ENCODE assay signal across 1 cellular context in the genomic region with DNA sequence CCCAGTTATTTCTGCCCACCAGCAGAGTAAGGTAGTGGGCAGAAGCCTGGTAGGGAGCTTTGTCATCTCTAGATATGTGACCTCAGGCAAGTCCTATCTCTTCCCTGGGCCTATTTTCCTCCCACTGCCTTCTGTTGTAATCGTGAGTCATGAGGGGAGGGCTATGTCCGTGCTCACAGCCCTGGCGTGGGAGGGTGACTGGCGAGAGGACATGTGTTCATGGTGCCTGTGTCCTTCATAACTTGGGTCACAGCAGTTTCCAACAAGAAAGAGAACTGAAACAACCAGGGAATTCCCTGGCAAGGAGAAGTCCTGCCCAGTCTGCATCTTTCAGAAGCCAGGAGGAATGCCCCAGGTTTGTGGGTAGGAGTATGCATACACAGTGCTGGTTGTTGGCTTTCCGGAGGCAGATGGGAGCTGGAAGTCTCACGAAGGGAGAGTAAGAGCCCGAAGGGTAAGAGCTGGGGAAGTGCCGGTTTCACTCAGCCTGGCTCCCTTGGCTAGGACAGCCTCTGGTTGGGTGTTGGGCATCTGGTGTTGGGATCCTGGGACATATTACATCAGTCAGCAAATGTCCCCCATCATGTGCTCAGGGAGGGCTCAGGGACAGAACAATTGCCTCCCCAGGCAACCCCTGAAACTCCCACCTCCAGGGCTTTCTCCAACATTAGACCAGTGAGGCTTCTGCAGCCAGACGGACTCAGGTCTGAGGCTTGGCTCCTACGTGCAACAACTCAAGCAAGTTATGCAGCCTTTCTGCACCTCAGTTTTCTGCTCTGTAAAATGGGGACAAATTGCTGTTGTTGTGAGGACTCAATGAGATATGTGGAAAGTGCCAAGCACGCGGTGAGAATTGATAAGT.
TF ChIP-seq lines count a peak whose summit lies in the region.

No MANE protein-coding gene starts in this region.

TF ChIP-seq in GM12878, 131 proteins besides CTCF, POLR2A, EP300 and RAD21 (continued from another document):
- peak; percentile 41; the same call in 1 of the 2 replicates for TF ChIP-seq LARP7 (IDR thresholded peaks at IDR 0.05)
- no peak for TF ChIP-seq NR2C1 (IDR thresholded peaks at IDR 0.05)
- TF ChIP-seq SP1 (IDR thresholded peaks at IDR 0.05; ENCODE audit: low read depth, low read length) = no peak
- TF ChIP-seq, protein P1, sequence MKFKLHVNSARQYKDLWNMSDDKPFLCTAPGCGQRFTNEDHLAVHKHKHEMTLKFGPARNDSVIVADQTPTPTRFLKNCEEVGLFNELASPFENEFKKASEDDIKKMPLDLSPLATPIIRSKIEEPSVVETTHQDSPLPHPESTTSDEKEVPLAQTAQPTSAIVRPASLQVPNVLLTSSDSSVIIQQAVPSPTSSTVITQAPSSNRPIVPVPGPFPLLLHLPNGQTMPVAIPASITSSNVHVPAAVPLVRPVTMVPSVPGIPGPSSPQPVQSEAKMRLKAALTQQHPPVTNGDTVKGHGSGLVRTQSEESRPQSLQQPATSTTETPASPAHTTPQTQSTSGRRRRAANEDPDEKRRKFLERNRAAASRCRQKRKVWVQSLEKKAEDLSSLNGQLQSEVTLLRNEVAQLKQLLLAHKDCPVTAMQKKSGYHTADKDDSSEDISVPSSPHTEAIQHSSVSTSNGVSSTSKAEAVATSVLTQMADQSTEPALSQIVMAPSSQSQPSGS (IDR thresholded peaks at IDR 0.05; ENCODE audit: low read length) = peak; percentile 11; the same call in 1 of the 2 replicates
- no peak for TF ChIP-seq CEBPB (IDR thresholded peaks at IDR 0.05; ENCODE audit: borderline replicate concordance in 1 of 2, low read depth in 2 of 2, low read length in 2 of 2)
- TF ChIP-seq SREBF1 (IDR thresholded peaks at IDR 0.05; ENCODE audit: low read length) = no peak
- TF ChIP-seq HCFC1 (IDR thresholded peaks at IDR 0.05; ENCODE audit: low read length) = no peak
TF ChIP-seq in GM12878: peak in this region for 29.
